ENCODE assay signal across 24 cellular contexts in genomic region chr3:10935028-10935427, GRCh38. TPM values are rescaled to one million over a fixed set of nuclear protein-coding genes. Genes with fewer than 3 reads are reported as not detected.
DNase-seq lines count a peak whose midpoint lies in the region; ATAC-seq, FAIRE-seq and TF ChIP-seq lines count a peak whose summit lies in the region.
"Had no signal": no experiment of that assay in that cellular context is flagged by ENCODE, and none has a peak within 500 bp of the region (broad histone marks: within the 10 kb centered on the region; RNA-seq: fewer than 3 reads in every experiment).

No MANE protein-coding gene starts in this region.

- H3K18ac ChIP-seq in H1 (ENCODE audit: extremely low read depth, low read length) (no peak overlapping the region), neuronal stem cell (ENCODE audit: low read length) (no peak overlapping the region)

- no peak overlapping the region for H3K4me2 ChIP-seq in H1 (ENCODE audit: insufficient read depth in 1 of 2, low read depth in 2 of 2, low read length in 2 of 2)
- H3K4me2 ChIP-seq in neuronal stem cell (ENCODE audit: insufficient read depth, low read length, poor library complexity, severe bottlenecking), result no peak overlapping the region
- H3K4me2 ChIP-seq: KMS-11 had no signal

- no peak for FAIRE-seq in H1 (lab: Jason Lieb, UNC)
- FAIRE-seq: A204.1, G401.6, GM12892, GM19239 had no signal

- H3K14ac ChIP-seq in H1 (ENCODE audit: insufficient read length), result no peak overlapping the region
- H3K14ac ChIP-seq in neuronal stem cell (ENCODE audit: low read length), result no peak overlapping the region

- H3K4me3 Mint-ChIP-seq in HFFc6, result no peak overlapping the region

- TF ChIP-seq CTCF in 22Rv1 (IDR thresholded peaks at IDR 0.05), result 0 out of 2 replicates have a peak, but pooled peaks have one; percentile 5
- peak; percentile 41; the same call in 1 of the 2 replicates for TF ChIP-seq CTCF in HFFc6 (IDR thresholded peaks at IDR 0.05)
- peak in 2 of 3 experiments; percentile 37 to 56; a peak in 2 of 4 replicates for TF ChIP-seq CTCF in H1 (IDR thresholded peaks at IDR 0.05; ENCODE audit: control extremely low read depth in 1 of 3, insufficient read depth in 1 of 3, low read depth in 1 of 3, low read length in 3 of 3)

- TF ChIP-seq RAD21 in H1 (IDR thresholded peaks at IDR 0.05 in 1 of 2, conservative IDR thresholded peaks at IDR 0.05 in 1 of 2; ENCODE audit: low read depth in 2 of 2, low read length in 2 of 2), result no peak

- H3K4me1 ChIP-seq in H1 (replicated peaks in 1 of 4; ENCODE audit: control insufficient read depth in 3 of 4, insufficient read depth in 4 of 4, low read length in 3 of 4), result peaks cover 0 to 5% (median 2%) of the 10 kb centered on the region in 4 experiments; a peak in 4 of 7 replicates
- H3K4me1 ChIP-seq in neuronal stem cell (ENCODE audit: control insufficient read depth in 2 of 2, insufficient read depth in 1 of 2, low read depth in 1 of 2, low read length in 2 of 2), result peaks cover 0 to 2% of the 10 kb centered on the region in 2 donors

- no peaks in the 10 kb centered on the region for H4K20me1 ChIP-seq in H1 (replicated peaks in 1 of 2; ENCODE audit: control insufficient read depth in 1 of 2, insufficient read depth in 2 of 2, low read length in 2 of 2)
- H4K20me1 ChIP-seq: BLaER1 treated with 17β-estradiol and CSF1 and Interleukin-3, amounts not matched to agents 10 nM and 100 nM had no signal

- H2BK15ac ChIP-seq in H1 (ENCODE audit: low read length) (no peak overlapping the region), neuronal stem cell (ENCODE audit: low read length) (no peak overlapping the region)

- no peak overlapping the region; the same call in 1 of the 2 replicates for H3K27ac Mint-ChIP-seq in HFFc6

- no peak overlapping the region for H3K4me3 ChIP-seq in H1 (ENCODE audit: extremely low read depth in 1 of 4, insufficient read depth in 2 of 4, low read depth in 3 of 4, low read length in 4 of 4)
- no peak overlapping the region for H3K4me3 ChIP-seq in neuronal stem cell (ENCODE audit: low read length in 2 of 2)
- H3K4me3 ChIP-seq: BLaER1 treated with 17β-estradiol and CSF1 and Interleukin-3, amounts not matched to agents 10 nM and 100 nM; SK-N-MC had no signal

- no peaks in the 10 kb centered on the region for H3K27me3 ChIP-seq in H1 (replicated peaks in 1 of 4; ENCODE audit: control insufficient read depth in 3 of 4, extremely low read depth in 1 of 4, insufficient read depth in 3 of 4, low read length in 3 of 4)
- peaks cover 0 to 4% (median 0%) of the 10 kb centered on the region in 3 experiments for H3K27me3 ChIP-seq in neuronal stem cell (ENCODE audit: control insufficient read depth in 3 of 3, insufficient read depth in 3 of 3, low read depth in 1 of 3, low read length in 3 of 3)
- H3K27me3 ChIP-seq: BLaER1 treated with 17β-estradiol and CSF1 and Interleukin-3, amounts not matched to agents 10 nM and 100 nM had no signal

- H2AK5ac ChIP-seq in H1 (ENCODE audit: low read depth, low read length) (no peak overlapping the region), neuronal stem cell (ENCODE audit: low read depth, low read length) (peak overlapping the region; percentile 25)

- H3K36me3 ChIP-seq in H1 (ENCODE audit: control insufficient read depth in 2 of 4, insufficient read depth in 4 of 4, low read length in 3 of 4) (no peaks in the 10 kb centered on the region), neuronal stem cell (replicated peaks in 1 of 2; ENCODE audit: control insufficient read depth in 2 of 2, insufficient read depth in 2 of 2, low read length in 2 of 2) (no peaks in the 10 kb centered on the region)
- H3K36me3 ChIP-seq: BLaER1 treated with 17β-estradiol and CSF1 and Interleukin-3, amounts not matched to agents 10 nM and 100 nM had no signal

- H3K9me3 Mint-ChIP-seq in HFFc6, result no peaks in the 10 kb centered on the region

- no peak overlapping the region for H2BK5ac ChIP-seq in H1 (ENCODE audit: low read depth, low read length)
- no peak overlapping the region for H2BK5ac ChIP-seq in neuronal stem cell (ENCODE audit: low read length)

- POLR2A ChIA-PET in H1 (lab: Charles Lee; ENCODE audit: partially characterized antibody), result no interaction called here

- TF ChIP-seq EP300 in H1 (IDR thresholded peaks at IDR 0.05; ENCODE audit: borderline replicate concordance in 1 of 2, low read depth in 2 of 2, low read length in 2 of 2), result no peak

- H3K79me2 ChIP-seq in H1 (ENCODE audit: control insufficient read depth in 1 of 2, insufficient read depth in 2 of 2, low read length in 2 of 2), result no peaks in the 10 kb centered on the region

- H3K23ac ChIP-seq in H1 (ENCODE audit: insufficient read length) (no peak overlapping the region), neuronal stem cell (ENCODE audit: low read depth, low read length, poor library complexity) (no peak overlapping the region)

- H3K23me2 ChIP-seq in H1 (ENCODE audit: low read depth, low read length), result no peaks in the 10 kb centered on the region

- H3K4me1 Mint-ChIP-seq in HFFc6 (ENCODE audit: low read depth), result peaks cover 14% of the 10 kb centered on the region

- H3K9me3 ChIP-seq in H1 (ENCODE audit: insufficient read depth in 2 of 2, low read depth in 1 of 2, low read length in 1 of 2), result no peaks in the 10 kb centered on the region
- no peaks in the 10 kb centered on the region for H3K9me3 ChIP-seq in neuronal stem cell (replicated peaks in 1 of 2; ENCODE audit: control insufficient read depth in 2 of 2, insufficient read depth in 1 of 2, low read depth in 1 of 2, low read length in 2 of 2)
- H3K9me3 ChIP-seq: BLaER1 treated with 17β-estradiol and CSF1 and Interleukin-3, amounts not matched to agents 10 nM and 100 nM had no signal

- H2AFZ ChIP-seq in H1 (ENCODE audit: low read length) (no peak overlapping the region), neuronal stem cell (ENCODE audit: low read length) (no peak overlapping the region)

- no peak overlapping the region for H2BK120ac ChIP-seq in H1 (replicated peaks; ENCODE audit: low read depth, low read length)
- H2BK120ac ChIP-seq in neuronal stem cell (ENCODE audit: low read depth, low read length), result peak overlapping the region; percentile 18

- DNase-seq in HFFc6, result no peak
- no peak for DNase-seq in H1 (ENCODE audit: low read depth in 1 of 2, low spot score in 2 of 2)
- no peak for DNase-seq in neuronal stem cell (ENCODE audit: low spot score)
- no peak for DNase-seq in activated naive CD4-positive, alpha-beta T cell treated with anti-CD3 and anti-CD28 coated beads, Interleukin-2, amount 50 U/mL, for 16 hours
- no peak for DNase-seq in T-helper 2 cell
- no peak for DNase-seq in GM19240 (ENCODE audit: insufficient read length, low spot score)
- DNase-seq: DMS79 treated with DMSO at 0.1 percent for 48 hours, HCEC 1CT, NCI-H1048, NCI-H146, NCI-H2081, NCI-H82 had no signal

- H3K56ac ChIP-seq in H1 (replicated peaks; ENCODE audit: insufficient read length, low read depth, low read length), result no peak overlapping the region

- H3K36me3 Mint-ChIP-seq in HFFc6 (ENCODE audit: low read depth), result no peaks in the 10 kb centered on the region

- CTCF ChIA-PET in H1 (lab: Charles Lee; ENCODE audit: partially characterized antibody), result interaction anchor here (0.8 kb wide), 1 partner anchor 23 kb away, joined by 3 read pairs; no protein-coding TSS in a partner anchor

- H3K79me1 ChIP-seq in H1 (ENCODE audit: low read depth, low read length) (no peaks in the 10 kb centered on the region; the same call in 1 of the 2 replicates), neuronal stem cell (ENCODE audit: low read depth, low read length) (no peaks in the 10 kb centered on the region)

- H3K4ac ChIP-seq in H1 (replicated peaks; ENCODE audit: insufficient read length, low read depth, low read length) (no peak overlapping the region), neuronal stem cell (ENCODE audit: low read length) (no peak overlapping the region)

- no peak overlapping the region for H4K5ac ChIP-seq in H1 (ENCODE audit: insufficient read length, low read depth, low read length)

- H4K91ac ChIP-seq in H1 (replicated peaks; ENCODE audit: insufficient read length, low read length), result no peak overlapping the region
- no peak overlapping the region for H4K91ac ChIP-seq in neuronal stem cell (ENCODE audit: low read depth, low read length, poor library complexity)

- no peak for ATAC-seq in GM18861 (IDR thresholded peaks at IDR 0.05; ENCODE audit: unreplicated experiment)
- ATAC-seq: Right ventricle myocardium inferior had no signal

- 97% methylated on average over 11 of the region's 12 CpGs; no CpG with 5 or more reads in 1 of the 2 experiments for WGBS in H1 (ENCODE audit: extremely low coverage in 1 of 2, insufficient coverage in 1 of 2, insufficient read length in 1 of 2, insufficient replicate concordance in 2 of 2, low coverage in 1 of 2, low lambda C conversion rate in 2 of 2, missing lambda C conversion rate in 1 of 2), 2 experiments
- no CpG with 5 or more reads among the region's 12 CpGs for WGBS in neuronal stem cell (ENCODE audit: extremely low coverage in 2 of 2, insufficient read length in 2 of 2, insufficient replicate concordance in 1 of 2), 2 donors

- H4K8ac ChIP-seq in H1 (ENCODE audit: extremely low read depth, insufficient read depth, low read length) (no peak overlapping the region), neuronal stem cell (ENCODE audit: low read depth, low read length) (no peak overlapping the region)

- no peak for TF ChIP-seq POLR2A in H1 (IDR thresholded peaks at IDR 0.05; ENCODE audit: control extremely low read depth in 1 of 2, low read depth in 2 of 2, low read length in 2 of 2)

- H3K27me3 Mint-ChIP-seq in HFFc6 (ENCODE audit: insufficient read depth), result peaks cover 39% of the 10 kb centered on the region

- no peak overlapping the region for H3K27ac ChIP-seq in 22Rv1
- H3K27ac ChIP-seq in H1 (ENCODE audit: low read depth, low read length), result no peak overlapping the region
- H3K27ac ChIP-seq in neuronal stem cell (replicated peaks; ENCODE audit: low read length), result no peak overlapping the region
- H3K27ac ChIP-seq: BLaER1 treated with 17β-estradiol and CSF1 and Interleukin-3, amounts not matched to agents 10 nM and 100 nM; KMS-11; SK-N-MC had no signal

- H2BK12ac ChIP-seq in H1 (ENCODE audit: low read depth, low read length), result no peak overlapping the region
- H2BK12ac ChIP-seq in neuronal stem cell (ENCODE audit: low read length), result no peak overlapping the region

- no peak overlapping the region for H3K9ac ChIP-seq in H1 (replicated peaks in 1 of 4; ENCODE audit: extremely low read depth in 1 of 4, low read depth in 3 of 4, low read length in 3 of 4)
- H3K9ac ChIP-seq in neuronal stem cell (ENCODE audit: low read depth, low read length, poor library complexity), result no peak overlapping the region
- H3K9ac ChIP-seq: BLaER1 treated with 17β-estradiol and CSF1 and Interleukin-3, amounts not matched to agents 10 nM and 100 nM; KMS-11 had no signal

- H2BK20ac ChIP-seq in H1 (ENCODE audit: low read length), result no peak overlapping the region

RNA-seq across cellular contexts. Expression of gene SLC6A1, which starts 57.5 kb away (rescaled TPM):
- total RNA-seq in HFFc6 (2021; fragmentation: NEBNext Ultra II Directional; extraction: Animal tissue kit (Norgen Biotek cat#: 25700)), result not detected
- total RNA-seq in H1 (2021; fragmentation: NEBNext Ultra II Directional; extraction: Animal tissue kit (Norgen Biotek cat#: 25700)), result 0.30 and 0.31 TPM in 2 replicates
- 0.35 and 0.63 TPM in 2 replicates for polyA plus RNA-seq in H1 (2011; rRNA removed)
- polyA plus RNA-seq in H1 (2011; cell fraction: cytosol; rRNA removed), result 0.50 TPM
- polyA plus RNA-seq in H1 (2011; cell fraction: nucleus; rRNA removed), result 1.00 TPM
- polyA plus RNA-seq in H1 (2012, experiment 1 of 2), result 0.22 to 0.61 TPM (median 0.41 TPM) in 4 replicates
- 0.22 TPM for polyA plus RNA-seq in H1 (2012, experiment 2 of 2)
- polyA plus RNA-seq in H1 (2013, experiment 1 of 2), result 0.24 TPM
- polyA plus RNA-seq in H1 (2013, experiment 2 of 2), result 0.26 TPM
- 0.44 and 1.2 TPM in 2 replicates for polyA minus RNA-seq in H1 (2011; rRNA and poly(A)+ RNA removed)
- 0.51 TPM for polyA minus RNA-seq in H1 (2011; cell fraction: cytosol; rRNA and poly(A)+ RNA removed)
- 0.50 TPM for polyA minus RNA-seq in H1 (2011; cell fraction: nucleus; rRNA and poly(A)+ RNA removed)
- 0.75 TPM for polyA plus RNA-seq in neuronal stem cell (2013, experiment 1 of 2)
- 0.78 TPM for polyA plus RNA-seq in neuronal stem cell (2013, experiment 2 of 2)
- total RNA-seq: M059J, NCI-H460 had no signal
